8 cellular contexts compared by ENCODE assay signal in genomic region chr2:208025814-208026184, GRCh38. TPM values are rescaled to one million over a fixed set of nuclear protein-coding genes. Genes with fewer than 3 reads are reported as not detected.
DNase-seq lines count a peak whose midpoint lies in the region; ATAC-seq and TF ChIP-seq lines count a peak whose summit lies in the region.

No MANE protein-coding gene starts in this region.

- DNase-seq in NCI-H748 (lab: John Stamatoyannopoulos, UW; ENCODE audit: unreplicated experiment): peak; percentile 46
- DNase-seq in NCI-H748 treated with DMSO at 0.1 percent for 48 hours (lab: John Stamatoyannopoulos, UW): no peak
- DNase-seq in activated CD8-positive, alpha-beta T cell treated with anti-CD3 and anti-CD28 coated beads for 36 hours: peak; percentile 54
- DNase-seq in epithelial cell of esophagus (ENCODE audit: low read depth): no peak
- peak; percentile 51 for DNase-seq in occipital lobe (lab: John Stamatoyannopoulos, UW)
- no peak for DNase-seq in NOMO-1 treated with dmso at 0.1 percent for 144 hours (lab: John Stamatoyannopoulos, UW; ENCODE audit: unreplicated experiment)

- H3K4me3 Mint-ChIP-seq in activated CD8-positive, alpha-beta T cell treated with anti-CD3 and anti-CD28 coated beads for 36 hours: peak overlapping the region; percentile 83

- ATAC-seq in HG03378 (IDR thresholded peaks at IDR 0.05; ENCODE audit: unreplicated experiment) (peak; percentile 23), GM18867 (IDR thresholded peaks at IDR 0.05; ENCODE audit: unreplicated experiment) (no peak)
- peak; percentile 58 for ATAC-seq in activated CD8-positive, alpha-beta T cell treated with anti-CD3 and anti-CD28 coated beads for 36 hours

- TF ChIP-seq CTCF in activated CD8-positive, alpha-beta T cell treated with anti-CD3 and anti-CD28 coated beads for 36 hours (IDR thresholded peaks at IDR 0.05): no peak
- TF ChIP-seq CTCF in epithelial cell of esophagus (IDR thresholded peaks at IDR 0.05; ENCODE audit: insufficient read depth, low read depth, low read length, missing control alignments): no peak

- peaks cover 2% of the 10 kb centered on the region for H3K9me3 Mint-ChIP-seq in activated CD8-positive, alpha-beta T cell treated with anti-CD3 and anti-CD28 coated beads for 36 hours

- no peaks in the 10 kb centered on the region for H3K27me3 Mint-ChIP-seq in activated CD8-positive, alpha-beta T cell treated with anti-CD3 and anti-CD28 coated beads for 36 hours

- H3K27ac Mint-ChIP-seq in activated CD8-positive, alpha-beta T cell treated with anti-CD3 and anti-CD28 coated beads for 36 hours: peak overlapping the region; percentile 93

- POLR2A ChIA-PET in activated CD8-positive, alpha-beta T cell treated with anti-CD3 and anti-CD28 coated beads for 36 hours (lab: Charles Lee): interaction anchor here (1.4 kb wide), 1 partner anchor 8 kb away, joined by 5 read pairs; no protein-coding TSS in a partner anchor

- CTCF ChIA-PET in activated CD8-positive, alpha-beta T cell treated with anti-CD3 and anti-CD28 coated beads for 36 hours (lab: Charles Lee): interaction anchor here (1.6 to 2.4 kb wide), 3 partner anchors 14 to 256 kb away, joined by 3 to 18 read pairs (median 4); partner anchors contain the start of gene FZD5

- intact Hi-C loops in activated CD8-positive, alpha-beta T cell treated with anti-CD3 and anti-CD28 coated beads for 36 hours (cut with micrococcal nuclease): loop anchor here (5.0 kb wide), 1 partner anchor 258 kb away; the partner anchor contains the start of gene FZD5

- H3K36me3 Mint-ChIP-seq in activated CD8-positive, alpha-beta T cell treated with anti-CD3 and anti-CD28 coated beads for 36 hours (ENCODE audit: low read depth): no peaks in the 10 kb centered on the region

- peaks cover 16% of the 10 kb centered on the region for H3K4me1 Mint-ChIP-seq in activated CD8-positive, alpha-beta T cell treated with anti-CD3 and anti-CD28 coated beads for 36 hours (ENCODE audit: low read depth)

- peak overlapping the region; percentile 85 for H3K4me3 ChIP-seq in epithelial cell of esophagus (ENCODE audit: low read length)

RNA-seq across cellular contexts. Expression of gene PLEKHM3, which starts 0.5 kb away (rescaled TPM):
- 1 to 10 TPM; 4.5 to 4.7 TPM for total RNA-seq in activated CD8-positive, alpha-beta T cell treated with anti-CD3 and anti-CD28 coated beads for 36 hours
- 50.7 TPM for total RNA-seq in occipital lobe

Comparison
In these comparisons a context has a peak if more than half of its experiments do, and no peak if none do; other contexts are left out.
1. DNase-seq: peak in NCI-H748 (single experiment), activated CD8-positive, alpha-beta T cell treated with anti-CD3 and anti-CD28 coated beads for 36 hours (single experiment) and occipital lobe (single experiment); none in NCI-H748 treated with DMSO at 0.1 percent for 48 hours (single experiment), epithelial cell of esophagus (single experiment) and NOMO-1 treated with dmso at 0.1 percent for 144 hours (single experiment).